Comparison of ENCODE assay signal across 1 cellular context in the genomic region with DNA sequence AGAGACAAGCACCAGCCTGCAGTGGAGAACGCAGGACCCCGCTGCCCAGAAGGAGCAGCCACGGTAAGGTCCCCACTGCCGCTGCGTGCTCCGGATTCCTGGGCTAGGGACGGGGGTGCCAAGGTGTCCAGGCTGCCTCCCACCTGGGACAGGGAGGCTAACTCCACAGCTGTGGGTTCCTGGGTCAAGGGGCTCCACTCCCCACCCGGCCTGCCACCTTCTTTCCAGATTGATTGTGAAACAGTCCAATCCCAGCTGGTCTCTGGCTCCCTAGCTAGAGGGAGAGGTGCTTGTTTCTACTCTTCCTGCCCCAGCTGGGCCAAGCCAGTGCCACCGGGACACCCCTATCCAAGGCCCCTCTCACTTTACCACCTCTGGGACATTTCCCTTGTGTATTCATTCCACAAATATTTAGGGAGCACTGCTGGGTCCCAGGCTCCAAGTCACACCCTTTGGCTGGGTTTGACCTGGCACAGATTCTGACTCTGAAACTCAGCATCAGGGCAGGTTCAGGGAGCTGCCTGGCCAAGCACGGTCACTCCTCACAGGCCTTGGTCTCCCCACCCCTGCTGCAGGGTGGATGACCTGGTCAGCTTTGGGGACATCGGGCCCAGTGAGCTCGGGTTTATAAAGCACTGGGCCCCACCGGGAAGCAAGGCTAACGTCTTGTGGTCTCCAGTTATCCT.
TF ChIP-seq lines count a peak whose summit lies in the region.

No MANE protein-coding gene starts in this region.

TF ChIP-seq in IMR-90, 13 proteins besides CTCF, POLR2A, EP300 and RAD21:
- no peak for TF ChIP-seq NFE2L2 (IDR thresholded peaks at IDR 0.05; ENCODE audit: low read depth, low read length)
- no peak for TF ChIP-seq BHLHE40 (IDR thresholded peaks at IDR 0.05; ENCODE audit: low read depth, low read length)
- TF ChIP-seq CEBPB (IDR thresholded peaks at IDR 0.05; ENCODE audit: low read depth, low read length): peak; percentile 31; the same call in 1 of the 2 replicates
